Comparison of ENCODE assay signal across 8 cellular contexts in the genomic region with DNA sequence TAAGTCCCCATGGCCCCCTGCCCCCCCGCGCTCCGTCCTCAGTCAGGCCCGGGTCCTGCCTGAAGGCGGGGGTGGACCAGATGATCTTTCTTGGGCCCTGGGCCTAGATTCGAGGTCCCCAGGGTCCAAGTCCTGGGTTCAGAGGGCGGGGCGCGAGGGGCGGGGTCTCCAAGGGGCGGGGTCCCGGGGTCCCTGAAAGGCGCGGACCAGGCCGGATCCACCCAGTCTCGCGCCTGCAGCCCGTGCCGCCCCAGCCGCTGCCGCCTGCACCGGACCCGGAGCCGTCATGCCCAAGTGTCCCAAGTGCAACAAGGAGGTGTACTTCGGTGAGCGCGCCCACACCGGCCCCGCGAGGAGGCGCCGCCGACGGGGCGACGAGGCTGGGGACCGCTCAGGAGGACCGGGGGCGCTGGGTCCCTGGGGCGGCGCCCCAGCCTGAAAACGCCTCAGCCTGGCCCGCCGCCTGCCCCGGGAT. TPM values are rescaled to one million over a fixed set of nuclear protein-coding genes. Genes with fewer than 3 reads are reported as not detected.
DNase-seq lines count a peak whose midpoint lies in the region; ATAC-seq, FAIRE-seq and TF ChIP-seq lines count a peak whose summit lies in the region.

No MANE protein-coding gene starts in this region.

- H3F3A ChIP-seq in SK-N-SH (replicated peaks; ENCODE audit: insufficient read depth), result peaks cover 5% of the 10 kb centered on the region

- no peak for FAIRE-seq in D721Med (lab: Jason Lieb, UNC)

- H3K36me3 ChIP-seq in stomach smooth muscle (ENCODE audit: control insufficient read depth in 2 of 2, insufficient read depth in 2 of 2, low read length in 2 of 2) (no peaks in the 10 kb centered on the region), SK-N-SH (replicated peaks in 1 of 2; ENCODE audit: control insufficient read depth in 1 of 2, insufficient read depth in 2 of 2, low read length in 1 of 2) (no peaks in the 10 kb centered on the region)

- TF ChIP-seq CTCF in SK-N-SH (IDR thresholded peaks at IDR 0.05), result no peak
- TF ChIP-seq CTCF in D721Med (IDR thresholded peaks at IDR 0.05; ENCODE audit: insufficient read depth, missing control alignments), result no peak

- H3K9ac ChIP-seq in stomach smooth muscle (ENCODE audit: low read length in 2 of 2) (no peak overlapping the region), SK-N-SH (no peak overlapping the region)

- H3K9me2 ChIP-seq in SK-N-SH, result no peaks in the 10 kb centered on the region

- peaks cover 4% of the 10 kb centered on the region; the same call in 1 of the 2 replicates for H4K20me1 ChIP-seq in SK-N-SH (ENCODE audit: insufficient read depth)

- peaks cover 88% of the 10 kb centered on the region for H3K4me1 ChIP-seq in stomach smooth muscle (ENCODE audit: control insufficient read depth, insufficient read depth, low read length)
- peaks cover 25 to 61% of the 10 kb centered on the region in 2 experiments; a peak in 3 of 4 replicates for H3K4me1 ChIP-seq in SK-N-SH (ENCODE audit: control insufficient read depth in 1 of 2, insufficient read depth in 2 of 2, low read depth in 1 of 2, low read length in 1 of 2)

- H3K79me2 ChIP-seq in SK-N-SH (ENCODE audit: insufficient read depth), result peaks cover 3% of the 10 kb centered on the region; the same call in 1 of the 2 replicates

- no peak for TF ChIP-seq EP300 in SK-N-SH (IDR thresholded peaks at IDR 0.05; ENCODE audit: borderline replicate concordance in 1 of 2, low read depth in 1 of 2, low read length in 1 of 2)

- ATAC-seq in left colon, result no peak

- H2AFZ ChIP-seq in SK-N-SH (ENCODE audit: low read depth), result no peak overlapping the region

- H3K4me2 ChIP-seq in SK-N-SH, result no peak overlapping the region

- CTCF ChIA-PET in SK-N-SH (lab: Yijun Ruan, JAX), result interaction anchor here (1.3 to 7.2 kb wide), 7 partner anchors 11 to 115 kb away, joined by 3 to 137 read pairs (median 8); no protein-coding TSS in a partner anchor

- H3K4me3 ChIP-seq in stomach smooth muscle (ENCODE audit: low read length in 2 of 2) (peak overlapping the region; percentile 17 to 78), SK-N-SH (ENCODE audit: low read depth in 2 of 2, low read length in 1 of 2) (no peak overlapping the region)

- H3K27me3 ChIP-seq in stomach smooth muscle (ENCODE audit: control insufficient read depth in 1 of 2, insufficient read depth in 2 of 2, low read length in 2 of 2) (peaks cover 2 to 19% of the 10 kb centered on the region in 2 donors), SK-N-SH (ENCODE audit: insufficient read depth) (no peaks in the 10 kb centered on the region)

- TF ChIP-seq RAD21 in SK-N-SH (IDR thresholded peaks at IDR 0.05; ENCODE audit: low read length), result no peak

- H3K27ac ChIP-seq in stomach smooth muscle (ENCODE audit: low read length) (peak overlapping the region; percentile 53), SK-N-SH (ENCODE audit: low read depth in 2 of 2, low read length in 1 of 2) (no peak overlapping the region)

- POLR2A ChIA-PET in SK-N-SH (lab: Yijun Ruan, JAX), result no interaction called here

- peak; percentile 44 for DNase-seq in stimulated activated CD4-positive, alpha-beta T cell treated with anti-CD3 and anti-CD28 coated beads, Interleukin-12 subunit alpha, Interleukin-12 subunit beta, amount 100 ng/mL, for 4 hours
- DNase-seq in stimulated activated CD4-positive, alpha-beta T cell treated with anti-CD3 and anti-CD28 coated beads, Interleukin-4, amount 100 ng/mL, for 4 hours, result no peak
- DNase-seq in activated effector memory CD4-positive, alpha-beta T cell treated with anti-CD3 and anti-CD28 coated beads, Interleukin-2, amount 50 U/mL, for 16 hours, result peak; percentile 87
- DNase-seq in left colon (peak; percentile 78 to 80), SK-N-SH (no peak), islet precursor cell (no peak), D721Med (ENCODE audit: insufficient read length, low spot score) (no peak)

- WGBS in SK-N-SH (ENCODE audit: low lambda C conversion rate), result 100% methylated on average over 5 of the region's 45 CpGs

- no peaks in the 10 kb centered on the region for H3K9me3 ChIP-seq in stomach smooth muscle (ENCODE audit: control insufficient read depth in 2 of 2, low read length in 2 of 2)
- H3K9me3 ChIP-seq in SK-N-SH, result no peaks in the 10 kb centered on the region

- intact Hi-C loops in left colon (cut with DNase I, micrococcal nuclease), result no loop called here

TF ChIP-seq in SK-N-SH, 30 proteins besides CTCF, POLR2A, EP300 and RAD21:
- no peak for TF ChIP-seq RFX5 (IDR thresholded peaks at IDR 0.05; ENCODE audit: low read length)
- no peak for TF ChIP-seq TCF12 (IDR thresholded peaks at IDR 0.05)

RNA-seq across cellular contexts. Expression of a gene that starts 0.3 kb away (rescaled TPM):
- 100 to 1,000 TPM in 1 of 2 donors, 10 to 100 TPM in 1; 86.8 to 222 TPM for total RNA-seq in left colon
- polyA plus RNA-seq in SK-N-SH (2012; rRNA removed), result 0.68 and 0.72 TPM in 2 replicates
- 0.09 TPM in 1 of 2 replicates, not detected in the other for polyA plus RNA-seq in SK-N-SH (2012; cell fraction: cytosol; rRNA removed)
- polyA plus RNA-seq in SK-N-SH (2012; cell fraction: nucleus; rRNA removed), result 9.8 and 16.8 TPM in 2 replicates

RNA-seq across cellular contexts. Expression of a gene that starts 4.0 kb away (rescaled TPM):
- 10 to 100 TPM; 15.7 to 25.8 TPM for total RNA-seq in left colon
- 10.9 and 13.4 TPM in 2 replicates for polyA plus RNA-seq in SK-N-SH (2012; rRNA removed)
- 4.4 and 7.2 TPM in 2 replicates for polyA plus RNA-seq in SK-N-SH (2012; cell fraction: cytosol; rRNA removed)
- 33.0 and 74.2 TPM in 2 replicates for polyA plus RNA-seq in SK-N-SH (2012; cell fraction: nucleus; rRNA removed)

RNA-seq across cellular contexts. Expression of a gene that starts 12.4 kb away (rescaled TPM):
- 10 to 100 TPM; 13.0 to 19.2 TPM for total RNA-seq in left colon
- polyA plus RNA-seq in SK-N-SH (2012; rRNA removed), result 219 and 335 TPM in 2 replicates
- 154 and 228 TPM in 2 replicates for polyA plus RNA-seq in SK-N-SH (2012; cell fraction: cytosol; rRNA removed)
- polyA plus RNA-seq in SK-N-SH (2012; cell fraction: nucleus; rRNA removed), result 326 and 608 TPM in 2 replicates

RNA-seq across cellular contexts. Expression of a gene that starts 39.4 kb away (rescaled TPM):
- total RNA-seq in left colon, result under 1 TPM; 0.37 to 0.95 TPM
- polyA plus RNA-seq in SK-N-SH (2012; rRNA removed), result 7.2 and 9.1 TPM in 2 replicates
- polyA plus RNA-seq in SK-N-SH (2012; cell fraction: cytosol; rRNA removed), result 2.1 and 5.7 TPM in 2 replicates
- polyA plus RNA-seq in SK-N-SH (2012; cell fraction: nucleus; rRNA removed), result 5.1 and 5.9 TPM in 2 replicates

Comparison
In these comparisons a context has a peak if more than half of its experiments do, and no peak if none do; other contexts are left out.
1. DNase-seq: peak in stimulated activated CD4-positive, alpha-beta T cell treated with anti-CD3 and anti-CD28 coated beads, Interleukin-12 subunit alpha, Interleukin-12 subunit beta, amount 100 ng/mL, for 4 hours (single experiment), activated effector memory CD4-positive, alpha-beta T cell treated with anti-CD3 and anti-CD28 coated beads, Interleukin-2, amount 50 U/mL, for 16 hours (single experiment) and left colon (2 of 2); none in stimulated activated CD4-positive, alpha-beta T cell treated with anti-CD3 and anti-CD28 coated beads, Interleukin-4, amount 100 ng/mL, for 4 hours (0 of 2), SK-N-SH (single experiment), islet precursor cell (single experiment) and D721Med (single experiment).
2. H3K4me3 ChIP-seq: peak in stomach smooth muscle (2 of 2); none in SK-N-SH (0 of 2).